In the genomic region with DNA sequence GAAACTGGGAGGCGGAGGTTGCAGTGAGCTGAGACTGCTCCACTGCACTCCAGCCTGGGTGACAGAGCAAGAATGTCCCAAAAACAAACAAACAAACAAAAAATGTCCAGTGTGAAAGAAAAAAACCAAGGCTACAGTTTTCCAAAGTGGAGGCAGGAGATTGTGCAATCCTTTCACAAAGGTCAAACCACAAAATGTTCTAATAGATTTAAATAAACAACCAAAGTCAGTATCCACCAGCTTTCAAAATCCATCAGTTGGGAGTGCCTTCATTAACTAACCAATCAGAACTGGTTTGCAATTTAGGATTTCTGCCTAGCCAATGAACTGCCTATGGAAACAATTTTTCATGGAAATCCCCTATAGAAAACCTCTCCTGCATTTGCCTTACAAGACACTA, we compare ENCODE assay signal across 1 cellular context.
A peak's percentile ranks its signal among the peaks of the same experiment; 100 is the strongest.
TF ChIP-seq lines count a peak whose summit lies in the region.

No MANE protein-coding gene starts in this region.

TF ChIP-seq in K562, 482 proteins besides CTCF, POLR2A, EP300 and RAD21:
- TF ChIP-seq, protein P1, sequence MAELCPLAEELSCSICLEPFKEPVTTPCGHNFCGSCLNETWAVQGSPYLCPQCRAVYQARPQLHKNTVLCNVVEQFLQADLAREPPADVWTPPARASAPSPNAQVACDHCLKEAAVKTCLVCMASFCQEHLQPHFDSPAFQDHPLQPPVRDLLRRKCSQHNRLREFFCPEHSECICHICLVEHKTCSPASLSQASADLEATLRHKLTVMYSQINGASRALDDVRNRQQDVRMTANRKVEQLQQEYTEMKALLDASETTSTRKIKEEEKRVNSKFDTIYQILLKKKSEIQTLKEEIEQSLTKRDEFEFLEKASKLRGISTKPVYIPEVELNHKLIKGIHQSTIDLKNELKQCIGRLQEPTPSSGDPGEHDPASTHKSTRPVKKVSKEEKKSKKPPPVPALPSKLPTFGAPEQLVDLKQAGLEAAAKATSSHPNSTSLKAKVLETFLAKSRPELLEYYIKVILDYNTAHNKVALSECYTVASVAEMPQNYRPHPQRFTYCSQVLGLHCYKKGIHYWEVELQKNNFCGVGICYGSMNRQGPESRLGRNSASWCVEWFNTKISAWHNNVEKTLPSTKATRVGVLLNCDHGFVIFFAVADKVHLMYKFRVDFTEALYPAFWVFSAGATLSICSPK (IDR thresholded peaks at IDR 0.05; ENCODE audit: borderline replicate concordance) = no peak
- TF ChIP-seq, protein P2, sequence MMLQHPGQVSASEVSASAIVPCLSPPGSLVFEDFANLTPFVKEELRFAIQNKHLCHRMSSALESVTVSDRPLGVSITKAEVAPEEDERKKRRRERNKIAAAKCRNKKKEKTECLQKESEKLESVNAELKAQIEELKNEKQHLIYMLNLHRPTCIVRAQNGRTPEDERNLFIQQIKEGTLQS (IDR thresholded peaks at IDR 0.05) = no peak
- TF ChIP-seq, protein P2 (CRISPR knock-in tag; conservative IDR thresholded peaks at IDR 0.05) = no peak
- TF ChIP-seq ZBED1 (IDR thresholded peaks at IDR 0.05) = no peak
- no peak for TF ChIP-seq ZC3H4 (CRISPR knock-in tag; IDR thresholded peaks at IDR 0.05; ENCODE audit: borderline replicate concordance)
- TF ChIP-seq, protein P3, sequence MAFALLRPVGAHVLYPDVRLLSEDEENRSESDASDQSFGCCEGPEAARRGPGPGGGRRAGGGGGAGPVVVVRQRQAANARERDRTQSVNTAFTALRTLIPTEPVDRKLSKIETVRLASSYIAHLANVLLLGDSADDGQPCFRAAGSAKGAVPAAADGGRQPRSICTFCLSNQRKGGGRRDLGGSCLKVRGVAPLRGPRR (CRISPR knock-in tag; IDR thresholded peaks at IDR 0.05) = no peak
- TF ChIP-seq CBFB (CRISPR knock-in tag; IDR thresholded peaks at IDR 0.05) = no peak
- no peak for TF ChIP-seq BRF1 (IDR thresholded peaks at IDR 0.05; ENCODE audit: borderline replicate concordance, extremely low read depth, insufficient read length)
- no peak for TF ChIP-seq CEBPG (CRISPR knock-in tag; IDR thresholded peaks at IDR 0.05)
- TF ChIP-seq CEBPG (tag; conservative IDR thresholded peaks at IDR 0.05 in 1 of 2, IDR thresholded peaks at IDR 0.05 in 1 of 2) = peak in 1 of 2 experiments; percentile 57; a peak in 1 of 4 replicates
- TF ChIP-seq CEBPB (tag; IDR thresholded peaks at IDR 0.05) = peak; percentile 54
